20 cellular contexts compared by ENCODE assay signal in the genomic region with DNA sequence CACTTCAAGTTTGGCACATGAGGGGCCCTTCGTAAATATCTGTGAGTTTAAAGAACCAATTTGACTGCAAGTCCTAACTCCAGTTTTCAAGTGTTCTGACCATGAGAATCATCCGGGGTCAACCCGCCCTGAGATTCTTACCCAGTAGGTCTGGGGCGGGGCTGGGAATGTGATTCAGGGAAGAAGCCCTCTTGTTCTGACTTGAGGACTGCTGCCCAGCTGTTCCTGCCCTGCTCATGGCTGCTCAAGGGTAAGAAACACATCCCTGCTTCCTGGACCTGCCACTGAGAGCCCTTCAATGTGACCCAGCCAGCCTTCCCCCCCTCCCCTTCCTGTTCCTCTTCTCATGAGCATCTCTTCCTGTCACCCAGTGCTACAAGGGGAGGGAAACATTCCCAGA.
DNase-seq lines count a peak whose midpoint lies in the region; TF ChIP-seq lines count a peak whose summit lies in the region.
"Had no signal": no experiment of that assay in that cellular context is flagged by ENCODE, and none has a peak within 500 bp of the region (broad histone marks: within the 10 kb centered on the region; RNA-seq: fewer than 3 reads in every experiment).

No MANE protein-coding gene starts in this region.

- DNase-seq in DMS53 treated with DMSO at 0.1 percent for 48 hours (lab: John Stamatoyannopoulos, UW; ENCODE audit: unreplicated experiment) (peak; percentile 5), LHCN-M2 (ENCODE audit: low read depth) (peak; percentile 38), epithelial cell of esophagus (ENCODE audit: low read depth) (peak; percentile 66), myocyte (ENCODE audit: low read depth) (peak; percentile 62), neuronal stem cell (ENCODE audit: low spot score) (no peak)
- no peak for DNase-seq in stimulated activated CD4-positive, alpha-beta T cell treated with anti-CD3 and anti-CD28 coated beads, Interleukin-4, amount 100 ng/mL, for 1 hour
- DNase-seq in activated CD4-positive, CD25-positive, alpha-beta regulatory T cell (lab: John Stamatoyannopoulos, UW) = no peak
- DNase-seq: activated CD4-positive, alpha-beta T cell treated with anti-CD3 and anti-CD28 coated beads for 1 hour; cortex of kidney; DMS79; effector memory CD8-positive, alpha-beta T cell; KG1; naive thymus-derived CD4-positive, alpha-beta T cell; NCI-H1694 treated with DMSO at 0.1 percent for 48 hours; NCI-H2171 treated with DMSO at 0.1 percent for 48 hours had no signal

- no peak overlapping the region for H3K4ac ChIP-seq in neuronal stem cell (ENCODE audit: low read length)

- H3K4me2 ChIP-seq in neuronal stem cell (ENCODE audit: insufficient read depth, low read length, poor library complexity, severe bottlenecking) = no peak overlapping the region
- H3K4me2 ChIP-seq: hepatocyte had no signal

- no peak overlapping the region for H3K18ac ChIP-seq in neuronal stem cell (ENCODE audit: low read length)

- H2BK12ac ChIP-seq in neuronal stem cell (ENCODE audit: low read length) = no peak overlapping the region

- WGBS in neuronal stem cell (ENCODE audit: extremely low coverage in 2 of 2, insufficient read length in 2 of 2, insufficient replicate concordance in 1 of 2), 2 donors = no CpG with 5 or more reads among the region's 4 CpGs

- H2BK5ac ChIP-seq in neuronal stem cell (ENCODE audit: low read length) = no peak overlapping the region

- no peak overlapping the region for H3K14ac ChIP-seq in neuronal stem cell (ENCODE audit: low read length)

- H3K9ac ChIP-seq in neuronal stem cell (ENCODE audit: low read depth, low read length, poor library complexity) = no peak overlapping the region

- H2AK5ac ChIP-seq in neuronal stem cell (ENCODE audit: low read depth, low read length) = no peak overlapping the region

- H3K36me3 ChIP-seq in neuronal stem cell (replicated peaks in 1 of 2; ENCODE audit: control insufficient read depth in 2 of 2, insufficient read depth in 2 of 2, low read length in 2 of 2) = no peaks in the 10 kb centered on the region
- H3K36me3 ChIP-seq: gastroesophageal sphincter, stomach, tibial nerve had no signal

- H3K23ac ChIP-seq in neuronal stem cell (ENCODE audit: low read depth, low read length, poor library complexity) = no peak overlapping the region

- no peak overlapping the region for H4K8ac ChIP-seq in neuronal stem cell (ENCODE audit: low read depth, low read length)

- H4K91ac ChIP-seq in neuronal stem cell (ENCODE audit: low read depth, low read length, poor library complexity) = no peak overlapping the region

- no peak overlapping the region for H2BK15ac ChIP-seq in neuronal stem cell (ENCODE audit: low read length)

- H3K4me1 ChIP-seq in neuronal stem cell (ENCODE audit: control insufficient read depth in 2 of 2, insufficient read depth in 1 of 2, low read depth in 1 of 2, low read length in 2 of 2) = no peaks in the 10 kb centered on the region

- H3K27me3 ChIP-seq in neuronal stem cell (ENCODE audit: control insufficient read depth in 3 of 3, insufficient read depth in 3 of 3, low read depth in 1 of 3, low read length in 3 of 3) = no peaks in the 10 kb centered on the region
- H3K27me3 ChIP-seq: gastroesophageal sphincter, hepatocyte, stomach, tibial nerve had no signal

- no peak overlapping the region for H3K27ac ChIP-seq in neuronal stem cell (replicated peaks; ENCODE audit: low read length)
- H3K27ac ChIP-seq: gastroesophageal sphincter, hepatocyte, stomach, tibial nerve had no signal

- H2AFZ ChIP-seq in neuronal stem cell (ENCODE audit: low read length) = no peak overlapping the region
- H2AFZ ChIP-seq: hepatocyte had no signal

- H2BK120ac ChIP-seq in neuronal stem cell (ENCODE audit: low read depth, low read length) = no peak overlapping the region

- no peaks in the 10 kb centered on the region for H3K79me1 ChIP-seq in neuronal stem cell (ENCODE audit: low read depth, low read length)

- TF ChIP-seq CTCF in epithelial cell of esophagus (IDR thresholded peaks at IDR 0.05; ENCODE audit: insufficient read depth, low read depth, low read length, missing control alignments) = no peak

- H3K4me3 ChIP-seq in epithelial cell of esophagus (ENCODE audit: low read length) = no peak overlapping the region
- H3K4me3 ChIP-seq in neuronal stem cell (ENCODE audit: low read length in 2 of 2) = no peak overlapping the region
- H3K4me3 ChIP-seq: gastroesophageal sphincter, hepatocyte, skin epidermis, stomach, tibial nerve had no signal

- H3K9me3 ChIP-seq in neuronal stem cell (replicated peaks in 1 of 2; ENCODE audit: control insufficient read depth in 2 of 2, insufficient read depth in 1 of 2, low read depth in 1 of 2, low read length in 2 of 2) = peaks cover 4 to 6% of the 10 kb centered on the region in 2 donors
- H3K9me3 ChIP-seq: gastroesophageal sphincter had no signal

Comparison
In these comparisons a context has a peak if more than half of its experiments do, and no peak if none do; other contexts are left out.
1. DNase-seq: peak in DMS53 treated with DMSO at 0.1 percent for 48 hours (single experiment), LHCN-M2 (single experiment), epithelial cell of esophagus (single experiment) and myocyte (single experiment); none in stimulated activated CD4-positive, alpha-beta T cell treated with anti-CD3 and anti-CD28 coated beads, Interleukin-4, amount 100 ng/mL, for 1 hour (single experiment), activated CD4-positive, CD25-positive, alpha-beta regulatory T cell (0 of 4) and neuronal stem cell (single experiment).